ENCODE assay signal across 8 cellular contexts in genomic region chr22:37804502-37804885, GRCh38. TPM values are rescaled to one million over a fixed set of nuclear protein-coding genes. Genes with fewer than 3 reads are reported as not detected.
DNase-seq lines count a peak whose midpoint lies in the region; ATAC-seq and TF ChIP-seq lines count a peak whose summit lies in the region.

No MANE protein-coding gene starts in this region.

- peak overlapping the region; percentile 50; the same call in 1 of the 2 replicates for H3K27ac ChIP-seq in SJCRH30
- peak overlapping the region; percentile 85 for H3K27ac ChIP-seq in fibroblast of lung (ENCODE audit: insufficient read depth, low read length)

- H3K4me1 ChIP-seq in ES-I3 (ENCODE audit: insufficient read depth, low read length) (no peaks in the 10 kb centered on the region), SJCRH30 (peaks cover 16% of the 10 kb centered on the region), fibroblast of lung (ENCODE audit: control insufficient read depth, extremely low read depth, insufficient read depth, low read length) (peaks cover 12% of the 10 kb centered on the region)

- peak overlapping the region; percentile 95 for H3K4me2 ChIP-seq in fibroblast of lung (ENCODE audit: extremely low read depth, insufficient read depth, low read length)

- H3K9me3 ChIP-seq in ES-I3 (ENCODE audit: control insufficient read depth, insufficient read depth, low read length): no peaks in the 10 kb centered on the region
- H3K9me3 ChIP-seq in SJCRH30 (replicated peaks): no peaks in the 10 kb centered on the region
- H3K9me3 ChIP-seq in fibroblast of lung (ENCODE audit: control insufficient read depth, insufficient read depth, low read depth, low read length): no peaks in the 10 kb centered on the region

- H3K9ac ChIP-seq in ES-I3 (ENCODE audit: low read depth, low read length): peak overlapping the region; percentile 85
- H3K9ac ChIP-seq in fibroblast of lung (ENCODE audit: insufficient read depth, low read length): peak overlapping the region; percentile 85

- 0 out of 2 replicates have a peak, but pooled peaks cover 2% of the 10 kb centered on the region for H3K27me3 ChIP-seq in SJCRH30
- no peaks in the 10 kb centered on the region for H3K27me3 ChIP-seq in fibroblast of lung (ENCODE audit: control insufficient read depth, insufficient read depth, low read length)

- H3K36me3 ChIP-seq in ES-I3 (ENCODE audit: insufficient read depth, low read length) (no peaks in the 10 kb centered on the region), SJCRH30 (no peaks in the 10 kb centered on the region), fibroblast of lung (ENCODE audit: control insufficient read depth, insufficient read depth, low read length) (no peaks in the 10 kb centered on the region)

- no peak overlapping the region for H2AFZ ChIP-seq in fibroblast of lung (ENCODE audit: low read length)

- H4K20me1 ChIP-seq in fibroblast of lung (ENCODE audit: control insufficient read depth, extremely low read depth, insufficient read depth, low read length): no peaks in the 10 kb centered on the region

- H3K4me3 ChIP-seq in SJCRH30 (peak overlapping the region; percentile 69), fibroblast of lung (replicated peaks in 1 of 4; ENCODE audit: control extremely low read depth in 1 of 4, insufficient read depth in 1 of 4, low read depth in 3 of 4, low read length in 4 of 4) (peak overlapping the region in 3 of 4 experiments; percentile 24 to 71 (median 31))

- no peak for ATAC-seq in HG03460 (IDR thresholded peaks at IDR 0.05; ENCODE audit: unreplicated experiment)
- ATAC-seq in GM18867 (IDR thresholded peaks at IDR 0.05; ENCODE audit: unreplicated experiment): no peak

- DNase-seq in SJCRH30 (no peak), fibroblast of lung (ENCODE audit: low read depth in 2 of 2) (no peak), retina (peak; percentile 44), CD1c-positive myeloid dendritic cell (ENCODE audit: extremely low spot score) (no peak), HT-29 (ENCODE audit: low spot score) (no peak)

- peaks cover 19% of the 10 kb centered on the region for H3K79me2 ChIP-seq in fibroblast of lung (ENCODE audit: control insufficient read depth, insufficient read depth, low read length)

- TF ChIP-seq CTCF in fibroblast of lung (conservative IDR thresholded peaks at IDR 0.05 in 1 of 2, IDR thresholded peaks at IDR 0.05 in 1 of 2; ENCODE audit: low read depth in 1 of 2, low read length in 2 of 2): no peak

RNA-seq across cellular contexts. Expression of gene GCAT, which starts 3.2 kb away (rescaled TPM):
- total RNA-seq in SJCRH30 (2014; rRNA removed; shearing (Covaris generic)): 14.2 and 15.0 TPM in 2 replicates
- 7.7 and 11.9 TPM in 2 replicates for total RNA-seq in fibroblast of lung
- 6.6 and 11.0 TPM in 2 replicates for polyA plus RNA-seq in fibroblast of lung
- 14.0 and 25.6 TPM in 2 replicates for polyA plus RNA-seq in fibroblast of lung (2012)
- polyA minus RNA-seq in fibroblast of lung (ENCODE audit: low replicate concordance): 14.6 and 20.8 TPM in 2 replicates
- 23.5 and 29.6 TPM in 2 replicates for total RNA-seq in HT-29 (2014; rRNA removed; shearing (Covaris generic))

RNA-seq across cellular contexts. Expression of gene GALR3, which starts 18.7 kb away (rescaled TPM):
- not detected in 2 replicates for total RNA-seq in SJCRH30 (2014; rRNA removed; shearing (Covaris generic))
- total RNA-seq in fibroblast of lung: not detected in 2 replicates
- polyA plus RNA-seq in fibroblast of lung: not detected in 2 replicates
- polyA plus RNA-seq in fibroblast of lung (2012): not detected in 2 replicates
- not detected in 2 replicates for polyA minus RNA-seq in fibroblast of lung (ENCODE audit: low replicate concordance)
- not detected in 2 replicates for total RNA-seq in HT-29 (2014; rRNA removed; shearing (Covaris generic))

RNA-seq across cellular contexts. Expression of gene ANKRD54, which starts 39.6 kb away (rescaled TPM):
- 17.1 and 18.2 TPM in 2 replicates for total RNA-seq in SJCRH30 (2014; rRNA removed; shearing (Covaris generic))
- 12.1 and 16.2 TPM in 2 replicates for total RNA-seq in fibroblast of lung
- 13.2 and 13.9 TPM in 2 replicates for polyA plus RNA-seq in fibroblast of lung
- 16.3 and 16.5 TPM in 2 replicates for polyA plus RNA-seq in fibroblast of lung (2012)
- 30.9 and 42.2 TPM in 2 replicates for polyA minus RNA-seq in fibroblast of lung (ENCODE audit: low replicate concordance)
- total RNA-seq in HT-29 (2014; rRNA removed; shearing (Covaris generic)): 17.8 and 19.6 TPM in 2 replicates

RNA-seq across cellular contexts. Expression of gene EIF3L, which starts 44.7 kb away (rescaled TPM):
- 647 and 707 TPM in 2 replicates for total RNA-seq in SJCRH30 (2014; rRNA removed; shearing (Covaris generic))
- 288 and 404 TPM in 2 replicates for total RNA-seq in fibroblast of lung
- polyA plus RNA-seq in fibroblast of lung: 509 and 515 TPM in 2 replicates
- polyA plus RNA-seq in fibroblast of lung (2012): 606 and 625 TPM in 2 replicates
- polyA minus RNA-seq in fibroblast of lung (ENCODE audit: low replicate concordance): 359 and 395 TPM in 2 replicates
- 219 and 230 TPM in 2 replicates for total RNA-seq in HT-29 (2014; rRNA removed; shearing (Covaris generic))
